ENCODE assay signal across 8 cellular contexts in the genomic region with DNA sequence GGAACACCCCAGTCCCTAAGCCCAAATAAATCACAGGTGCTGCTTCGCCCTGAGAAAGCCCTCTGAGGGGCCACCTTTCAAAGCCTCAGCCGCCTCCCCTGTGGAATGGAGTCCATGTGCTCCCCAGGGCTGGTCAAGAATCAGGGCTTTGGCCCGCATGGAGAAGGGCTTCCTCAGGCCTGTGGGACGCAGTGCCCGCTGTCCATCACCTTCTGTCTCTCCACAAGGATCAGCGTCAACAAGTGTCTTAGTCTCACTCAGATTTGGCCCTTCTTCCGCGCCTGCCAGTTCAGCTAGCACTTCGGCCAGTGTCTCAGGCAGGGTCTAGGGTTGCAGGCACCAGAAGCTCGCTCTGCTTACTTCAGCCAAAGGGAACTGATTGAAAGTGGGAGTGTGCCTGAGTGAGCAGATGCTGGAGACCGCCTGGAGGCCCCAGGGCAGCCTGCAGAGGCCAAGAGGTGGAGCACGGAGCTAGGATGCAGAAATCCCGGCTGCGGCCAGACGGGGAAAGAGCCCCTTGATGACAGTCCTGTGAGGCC. TPM values are rescaled to one million over a fixed set of nuclear protein-coding genes. Genes with fewer than 3 reads are reported as not detected.
DNase-seq lines count a peak whose midpoint lies in the region; TF ChIP-seq lines count a peak whose summit lies in the region.

No MANE protein-coding gene starts in this region.

- H3K4me1 Mint-ChIP-seq in Caco-2 (ENCODE audit: low read depth, unreplicated experiment) (peaks cover 22% of the 10 kb centered on the region), neural crest cell (peaks cover 31% of the 10 kb centered on the region)

- H3K27ac Mint-ChIP-seq in Caco-2 (ENCODE audit: unreplicated experiment): peak overlapping the region; percentile 66
- H3K27ac Mint-ChIP-seq in neural crest cell (ENCODE audit: unreplicated experiment): no peak overlapping the region

- H3K9me3 ChIP-seq in Caco-2 (no peaks in the 10 kb centered on the region), HUES64 (ENCODE audit: insufficient read depth, low read depth, low read length) (no peaks in the 10 kb centered on the region)

- H3K27me3 ChIP-seq in Caco-2 (replicated peaks; ENCODE audit: control insufficient read depth, insufficient read depth, low read length) (no peaks in the 10 kb centered on the region), HUES64 (ENCODE audit: insufficient read depth, low read length) (no peaks in the 10 kb centered on the region)

- H3K4me1 ChIP-seq in Caco-2: peaks cover 10% of the 10 kb centered on the region
- no peaks in the 10 kb centered on the region for H3K4me1 ChIP-seq in HUES64 (ENCODE audit: insufficient read depth, low read length)

- WGBS in HUES64: 85% methylated on average over 15 of the region's 15 CpGs

- POLR2A ChIA-PET in Caco-2 (lab: Charles Lee): interaction anchor here (0.6 kb wide), 1 partner anchor 17 kb away, joined by 3 read pairs; no protein-coding TSS in a partner anchor

- H3K4me3 Mint-ChIP-seq in Caco-2 (ENCODE audit: unreplicated experiment): peak overlapping the region; percentile 11
- H3K4me3 Mint-ChIP-seq in neural crest cell: peak overlapping the region; percentile 16

- DNase-seq in Caco-2: no peak
- DNase-seq in neural crest cell (ENCODE audit: low read depth, low spot score): no peak
- no peak for DNase-seq in KG1 (lab: John Stamatoyannopoulos, UW)
- no peak for DNase-seq in NCI-H1436 treated with DMSO at 0.1 percent for 48 hours (lab: John Stamatoyannopoulos, UW)
- DNase-seq in NCI-H2029 treated with DMSO at 0.1 percent for 48 hours (lab: John Stamatoyannopoulos, UW): no peak
- DNase-seq in NCI-H510A treated with DMSO at 0.1 percent for 48 hours (lab: John Stamatoyannopoulos, UW): no peak

- H3K9ac ChIP-seq in HUES64 (ENCODE audit: low read depth, low read length): no peak overlapping the region

- CTCF ChIA-PET in Caco-2 (lab: Charles Lee): no interaction called here

- H3K36me3 Mint-ChIP-seq in Caco-2 (ENCODE audit: insufficient read depth, unreplicated experiment): peaks cover 100% of the 10 kb centered on the region
- H3K36me3 Mint-ChIP-seq in neural crest cell (ENCODE audit: low read depth): peaks cover 24% of the 10 kb centered on the region

- BruUV-seq in Caco-2 (replicated peaks; lab: Mats Ljungman, UMichigan): no TSS peak

- H3K36me3 ChIP-seq in Caco-2 (ENCODE audit: control insufficient read depth, insufficient read depth, low read length) (peaks cover 6% of the 10 kb centered on the region), HUES64 (ENCODE audit: insufficient read depth, low read length) (peaks cover 84% of the 10 kb centered on the region)

- H3K27me3 Mint-ChIP-seq in Caco-2 (ENCODE audit: insufficient read depth, unreplicated experiment): no peaks in the 10 kb centered on the region
- H3K27me3 Mint-ChIP-seq in neural crest cell (ENCODE audit: low read depth): peaks cover 31% of the 10 kb centered on the region

- TF ChIP-seq CTCF in Caco-2 (IDR thresholded peaks at IDR 0.05; ENCODE audit: insufficient read depth in 1 of 2, low read depth in 1 of 2, low read length in 1 of 2, severe bottlenecking in 1 of 2, unreplicated experiment in 1 of 2) (no peak), neural crest cell (conservative IDR thresholded peaks at IDR 0.05) (no peak)

- H3K27ac ChIP-seq in HUES64 (ENCODE audit: low read depth, low read length) (peak overlapping the region; percentile 41; the same call in 1 of the 2 replicates), cingulate gyrus (ENCODE audit: low read depth, low read length) (peak overlapping the region; percentile 80)

- intact Hi-C loops in Caco-2 (cut with micrococcal nuclease; ENCODE audit: unreplicated experiment): no loop called here

- no peaks in the 10 kb centered on the region for H3K9me3 Mint-ChIP-seq in Caco-2 (ENCODE audit: unreplicated experiment)
- H3K9me3 Mint-ChIP-seq in neural crest cell: no peaks in the 10 kb centered on the region

- no peak overlapping the region for H3K4me3 ChIP-seq in Caco-2 (ENCODE audit: low read depth, low read length)
- no peak overlapping the region for H3K4me3 ChIP-seq in HUES64 (ENCODE audit: low read length)

RNA-seq across cellular contexts. Expression of a gene that starts 16.5 kb away (rescaled TPM):
- 914 and 940 TPM in 2 replicates for total RNA-seq in Caco-2 (2022)
- polyA plus RNA-seq in HUES64 (2013, experiment 1 of 2): 491 TPM
- polyA plus RNA-seq in HUES64 (2013, experiment 2 of 2): 414 TPM
- total RNA-seq in neural crest cell: 1,155 and 1,166 TPM in 2 replicates

RNA-seq across cellular contexts. Expression of a gene that starts 56.6 kb away (rescaled TPM):
- 33.4 and 36.3 TPM in 2 replicates for total RNA-seq in Caco-2 (2022)
- polyA plus RNA-seq in HUES64 (2013, experiment 1 of 2): 24.6 TPM
- polyA plus RNA-seq in HUES64 (2013, experiment 2 of 2): 29.3 TPM
- 54.9 and 59.1 TPM in 2 replicates for total RNA-seq in neural crest cell
